In genomic region chr20:34986311-34987287, GRCh38 we compare ENCODE assay signal across 30 cellular contexts. TPM values are rescaled to one million over a fixed set of nuclear protein-coding genes. Genes with fewer than 3 reads are reported as not detected.
A peak's percentile ranks its signal among the peaks of the same experiment; 100 is the strongest.
DNase-seq lines count a peak whose midpoint lies in the region; ATAC-seq, FAIRE-seq and TF ChIP-seq lines count a peak whose summit lies in the region.
"Had no signal": no experiment of that assay in that cellular context is flagged by ENCODE, and none has a peak within 500 bp of the region (broad histone marks: within the 10 kb centered on the region; RNA-seq: fewer than 3 reads in every experiment).

No MANE protein-coding gene starts in this region.

- TF ChIP-seq RAD21 in HepG2 (CRISPR knock-in tag; IDR thresholded peaks at IDR 0.05), result no peak

- peaks cover 13% of the 10 kb centered on the region for H3K4me1 ChIP-seq in HepG2 (ENCODE audit: insufficient read depth, low read length)

- no peak overlapping the region for H3K27ac ChIP-seq in HepG2 (ENCODE audit: extremely low read length, insufficient read depth, low read length)
- H3K27ac ChIP-seq: adrenal gland, esophagus squamous epithelium, PC-9, transverse colon had no signal

- TF ChIP-seq EP300 in HepG2 (IDR thresholded peaks at IDR 0.05; ENCODE audit: low read depth in 2 of 2, low read length in 2 of 2) (no peak), HepG2 (CRISPR knock-in tag; IDR thresholded peaks at IDR 0.05; ENCODE audit: borderline replicate concordance) (no peak)

- in situ Hi-C loops in HepG2 (cut with HindIII; ENCODE audit: extremely low pct_ligation_motif_present, low pct_unique_long_range_greater_than_20kb), result no loop called here

- DNase-seq in Right ventricle myocardium inferior (ENCODE audit: missing footprints) (peak; percentile 50), cardiac septum (ENCODE audit: low spot score) (no peak), fibroblast of mammary gland (ENCODE audit: low read depth) (peak; percentile 38), HepG2 (ENCODE audit: low spot score) (no peak), NCI-H2196 (lab: John Stamatoyannopoulos, UW; ENCODE audit: unreplicated experiment) (no peak), HUDEP-2 (lab: John Stamatoyannopoulos, UW; ENCODE audit: unreplicated experiment in 76 of 76) (no peak)
- DNase-seq: activated B cell treated with CpG ODN at 0.5 μM for 24 hours; activated CD4-positive, alpha-beta T cell treated with anti-CD3 and anti-CD28 coated beads, Interleukin-2, amount 50 U/mL, for 4 hours; activated naive CD4-positive, alpha-beta T cell treated with Interleukin-2 at 50 U/mL for 16 hours; CD8-positive, alpha-beta memory T cell; DMS153; esophagus squamous epithelium; GDM1; hippocampal formation; Karpas-422; naive B cell; NCI-H1436; NCI-H2107; NCI-H510A; PC-9; SHP77 treated with DMSO at 0.1 percent for 48 hours; small intestine; stimulated activated CD8-positive, alpha-beta memory T cell treated with anti-CD3 and anti-CD28 coated beads, Interleukin-4, amount 100 ng/mL, for 48 hours; SW 1271; T1000; transverse colon had no signal

- BruUV-seq in HepG2 (replicated peaks; lab: Mats Ljungman, UMichigan), result no TSS peak

- TF ChIP-seq POLR2A in HepG2 (IDR thresholded peaks at IDR 0.05; ENCODE audit: insufficient read depth in 1 of 2, low read depth in 2 of 2, low read length in 2 of 2), result no peak

- peak overlapping the region; percentile 32 for H3K4me2 ChIP-seq in HepG2 (ENCODE audit: low read depth, low read length)
- H3K4me2 ChIP-seq: PC-9 had no signal

- H4K20me1 ChIP-seq in HepG2 (ENCODE audit: insufficient read depth, low read length), result no peaks in the 10 kb centered on the region

- no peaks in the 10 kb centered on the region for H3K79me2 ChIP-seq in HepG2 (ENCODE audit: insufficient read depth, low read length)

- no peak overlapping the region for H3K9ac ChIP-seq in HepG2 (ENCODE audit: insufficient read depth, low read depth, low read length)

- TF ChIP-seq CTCF in fibroblast of mammary gland (conservative IDR thresholded peaks at IDR 0.05; ENCODE audit: control insufficient read depth, insufficient read depth, low read depth, low read length), result no peak
- TF ChIP-seq CTCF in HepG2 (CRISPR knock-in tag; IDR thresholded peaks at IDR 0.05), result no peak

- no peak overlapping the region for H2AFZ ChIP-seq in HepG2 (ENCODE audit: low read length)
- H2AFZ ChIP-seq: PC-9 had no signal

- ATAC-seq in Right ventricle myocardium inferior (peak; percentile 4), HepG2 (peak; percentile 24), HG03159 (IDR thresholded peaks at IDR 0.05; ENCODE audit: unreplicated experiment) (no peak), GM21825 (IDR thresholded peaks at IDR 0.05; ENCODE audit: unreplicated experiment) (no peak)

- WGBS in HepG2 (ENCODE audit: low lambda C conversion rate), result 26% methylated on average over 20 of the region's 24 CpGs

- CTCF ChIA-PET in HepG2 (lab: Yijun Ruan, JAX; ENCODE audit: low intra/inter-chr PET ratio, low total read pairs), result no interaction called here

- H3K27me3 ChIP-seq in HepG2 (ENCODE audit: control insufficient read depth in 1 of 2, insufficient read depth in 2 of 2, low read length in 2 of 2), result peaks cover 28 to 43% of the 10 kb centered on the region in 2 experiments
- H3K27me3 ChIP-seq: adrenal gland had no signal

- H3K9me3 ChIP-seq in HepG2 (ENCODE audit: low read length), result no peaks in the 10 kb centered on the region
- H3K9me3 ChIP-seq: adrenal gland, esophagus squamous epithelium, transverse colon had no signal

- intact Hi-C loops in Right ventricle myocardium inferior (cut with DNase I) (no loop called here), cardiac septum (cut with DNase I) (no loop called here), HepG2 (cut with micrococcal nuclease; ENCODE audit: unreplicated experiment) (no loop called here)

- FAIRE-seq in HepG2 (lab: Jason Lieb, UNC), result no peak
- FAIRE-seq: frontal cortex, small intestine had no signal

- no peaks in the 10 kb centered on the region for H3K36me3 ChIP-seq in HepG2 (replicated peaks in 1 of 2; ENCODE audit: control insufficient read depth in 1 of 2, insufficient read depth in 2 of 2, low read length in 2 of 2)
- H3K36me3 ChIP-seq: adrenal gland, esophagus squamous epithelium, transverse colon had no signal

- H3K4me3 ChIP-seq in fibroblast of mammary gland (ENCODE audit: control insufficient read depth, low read depth, low read length) (no peak overlapping the region), HepG2 (replicated peaks in 1 of 3; ENCODE audit: insufficient read depth in 1 of 3, low read depth in 2 of 3, low read length in 3 of 3) (no peak overlapping the region)
- H3K4me3 ChIP-seq: adrenal gland, esophagus squamous epithelium, PC-9, transverse colon had no signal

- POLR2A ChIA-PET in HepG2 (lab: Yijun Ruan, JAX), result no interaction called here

TF ChIP-seq in HepG2, 621 proteins besides CTCF, POLR2A, EP300 and RAD21 (continues in another document):
- TF ChIP-seq ZNF776 (CRISPR knock-in tag; IDR thresholded peaks at IDR 0.05) (peak; percentile 81; the same call in 1 of the 2 replicates), ZC3H4 (CRISPR knock-in tag; IDR thresholded peaks at IDR 0.05; ENCODE audit: borderline replicate concordance) (0 out of 2 replicates have a peak, but pooled peaks have one; percentile 4), NFE2L1 (CRISPR knock-in tag; IDR thresholded peaks at IDR 0.05; ENCODE audit: borderline replicate concordance) (no peak), PITX1 (CRISPR knock-in tag; IDR thresholded peaks at IDR 0.05) (peak; percentile 43; the same call in 1 of the 2 replicates), MYC (CRISPR knock-in tag; IDR thresholded peaks at IDR 0.05; ENCODE audit: borderline replicate concordance) (peak; percentile 33; the same call in 1 of the 2 replicates), AGO1 (IDR thresholded peaks at IDR 0.05; ENCODE audit: low read depth, low read length, poor library complexity, severe bottlenecking) (peak; percentile 24), ZNF691 (CRISPR knock-in tag; IDR thresholded peaks at IDR 0.05; ENCODE audit: borderline replicate concordance, low read depth) (0 out of 2 replicates have a peak, but pooled peaks have one; percentile 51)

RNA-seq across cellular contexts. Expression of gene MYH7B, which starts 30.9 kb away (rescaled TPM):
- total RNA-seq in Right ventricle myocardium inferior (230 TPM), cardiac septum (238 TPM), HepG2 (2016; rRNA removed; fragmentation: Illumina TruSeq; extraction: Trizol) (0.18 and 0.20 TPM in 2 replicates)
- 0.20 TPM in 1 of 2 replicates, not detected in the other for total RNA-seq in HepG2 (2016; cell fraction: cytosol; rRNA removed; fragmentation: Illumina TruSeq; extraction: Trizol; ENCODE audit: low read depth)
- 0.19 TPM in 1 of 2 replicates, not detected in the other for total RNA-seq in HepG2 (2016; cell fraction: insoluble cytoplasmic fraction; rRNA removed; fragmentation: Illumina TruSeq; extraction: Trizol)
- 0.14 and 0.25 TPM in 2 replicates for total RNA-seq in HepG2 (2016; cell fraction: membrane; rRNA removed; fragmentation: Illumina TruSeq; extraction: Trizol)
- total RNA-seq in HepG2 (2016; cell fraction: nucleus; rRNA removed; fragmentation: Illumina TruSeq; extraction: Trizol), result 0.50 and 0.93 TPM in 2 replicates
- 0.05 and 0.17 TPM in 2 replicates for polyA plus RNA-seq in HepG2 (2011; rRNA removed)
- polyA plus RNA-seq in HepG2 (2011; cell fraction: cytosol; rRNA removed), result 0.03 and 0.04 TPM in 2 replicates
- 0.80 and 0.90 TPM in 2 replicates for polyA plus RNA-seq in HepG2 (2011; cell fraction: nucleus; rRNA removed)
- polyA plus RNA-seq in HepG2 (2012), result 0.51 and 0.55 TPM in 2 replicates
- 0.02 and 0.24 TPM in 2 replicates for polyA plus RNA-seq in HepG2 (2016; cell fraction: cytosol; fragmentation: Illumina TruSeq; extraction: Trizol; ENCODE audit: low read depth)
- polyA plus RNA-seq in HepG2 (2016; cell fraction: insoluble cytoplasmic fraction; fragmentation: Illumina TruSeq; extraction: Trizol; ENCODE audit: low read depth), result 0.23 and 0.37 TPM in 2 replicates
- 0.21 and 0.32 TPM in 2 replicates for polyA plus RNA-seq in HepG2 (2016; cell fraction: membrane; fragmentation: Illumina TruSeq; extraction: Trizol; ENCODE audit: low read depth)
- polyA plus RNA-seq in HepG2 (2016; cell fraction: nucleus; fragmentation: Illumina TruSeq; extraction: Trizol; ENCODE audit: insufficient read depth, low read depth), result 0.96 and 2.1 TPM in 2 replicates
- 0.09 TPM in 1 of 2 replicates, not detected in the other for polyA minus RNA-seq in HepG2 (2011; rRNA and poly(A)+ RNA removed; ENCODE audit: low replicate concordance)
- polyA minus RNA-seq in HepG2 (2011; cell fraction: cytosol; rRNA and poly(A)+ RNA removed), result not detected in 2 replicates
- 0.13 and 0.50 TPM in 2 replicates for polyA minus RNA-seq in HepG2 (2011; cell fraction: nucleus; rRNA and poly(A)+ RNA removed)
- total RNA-seq: frontal cortex had no signal

RNA-seq across cellular contexts. Expression of gene GSS, which starts 31.0 kb away (rescaled TPM):
- total RNA-seq in Right ventricle myocardium inferior, result 17.6 TPM
- total RNA-seq in cardiac septum, result 27.5 TPM
- 102 and 107 TPM in 2 replicates for total RNA-seq in HepG2 (2016; rRNA removed; fragmentation: Illumina TruSeq; extraction: Trizol)
- total RNA-seq in HepG2 (2016; cell fraction: cytosol; rRNA removed; fragmentation: Illumina TruSeq; extraction: Trizol; ENCODE audit: low read depth), result 24.0 and 24.9 TPM in 2 replicates
- 101 and 108 TPM in 2 replicates for total RNA-seq in HepG2 (2016; cell fraction: insoluble cytoplasmic fraction; rRNA removed; fragmentation: Illumina TruSeq; extraction: Trizol)
- 34.7 and 36.9 TPM in 2 replicates for total RNA-seq in HepG2 (2016; cell fraction: membrane; rRNA removed; fragmentation: Illumina TruSeq; extraction: Trizol)
- total RNA-seq in HepG2 (2016; cell fraction: nucleus; rRNA removed; fragmentation: Illumina TruSeq; extraction: Trizol), result 65.3 and 66.8 TPM in 2 replicates
- 74.1 and 80.1 TPM in 2 replicates for polyA plus RNA-seq in HepG2 (2011; rRNA removed)
- 61.4 and 72.0 TPM in 2 replicates for polyA plus RNA-seq in HepG2 (2011; cell fraction: cytosol; rRNA removed)
- polyA plus RNA-seq in HepG2 (2011; cell fraction: nucleus; rRNA removed), result 134 and 148 TPM in 2 replicates
- 34.1 and 41.6 TPM in 2 replicates for polyA plus RNA-seq in HepG2 (2012)
- polyA plus RNA-seq in HepG2 (2016; cell fraction: cytosol; fragmentation: Illumina TruSeq; extraction: Trizol; ENCODE audit: low read depth), result 19.2 and 19.4 TPM in 2 replicates
- polyA plus RNA-seq in HepG2 (2016; cell fraction: insoluble cytoplasmic fraction; fragmentation: Illumina TruSeq; extraction: Trizol; ENCODE audit: low read depth), result 102 and 104 TPM in 2 replicates
- polyA plus RNA-seq in HepG2 (2016; cell fraction: membrane; fragmentation: Illumina TruSeq; extraction: Trizol; ENCODE audit: low read depth), result 24.4 and 27.0 TPM in 2 replicates
- polyA plus RNA-seq in HepG2 (2016; cell fraction: nucleus; fragmentation: Illumina TruSeq; extraction: Trizol; ENCODE audit: insufficient read depth, low read depth), result 106 and 116 TPM in 2 replicates
- polyA minus RNA-seq in HepG2 (2011; rRNA and poly(A)+ RNA removed; ENCODE audit: low replicate concordance), result 86.0 and 125 TPM in 2 replicates
- polyA minus RNA-seq in HepG2 (2011; cell fraction: cytosol; rRNA and poly(A)+ RNA removed), result 23.0 and 28.1 TPM in 2 replicates
- 65.4 and 67.3 TPM in 2 replicates for polyA minus RNA-seq in HepG2 (2011; cell fraction: nucleus; rRNA and poly(A)+ RNA removed)

Comparison
In these comparisons a context has a peak if more than half of its experiments do, and no peak if none do; other contexts are left out.
1. DNase-seq: peak in Right ventricle myocardium inferior (single experiment) and fibroblast of mammary gland (single experiment); none in cardiac septum (single experiment), HepG2 (single experiment), NCI-H2196 (single experiment) and HUDEP-2 (0 of 76).
2. ATAC-seq: peak in Right ventricle myocardium inferior (single experiment) and HepG2 (single experiment); none in HG03159 (single experiment) and GM21825 (single experiment).
3. RNA of gene MYH7B, which starts 30.9 kb away (total RNA-seq): 238 TPM in cardiac septum (single experiment) and 230 TPM in Right ventricle myocardium inferior (single experiment); 0.14 to 0.93 TPM in HepG2; every median in the first group is over 100 times any median in the second.